In genomic region chr11:90309693-90310092, GRCh38 we compare ENCODE assay signal across 1 cellular context.
TF ChIP-seq lines count a peak whose summit lies in the region.

No MANE protein-coding gene starts in this region.

TF ChIP-seq in HepG2, 621 proteins besides CTCF, POLR2A, EP300 and RAD21 (continued from another document):
- TF ChIP-seq KLF9 (CRISPR knock-in tag; IDR thresholded peaks at IDR 0.05; ENCODE audit: low read depth) (no peak), CENPX (CRISPR knock-in tag; IDR thresholded peaks at IDR 0.05) (no peak), ZSCAN30 (CRISPR knock-in tag; IDR thresholded peaks at IDR 0.05) (no peak), CEBPG (CRISPR knock-in tag; IDR thresholded peaks at IDR 0.05) (0 out of 2 replicates have a peak, but pooled peaks have one; percentile 12), NCOR1 (IDR thresholded peaks at IDR 0.05; ENCODE audit: borderline replicate concordance, low read length) (no peak), ZNF83 (CRISPR knock-in tag; IDR thresholded peaks at IDR 0.05; ENCODE audit: borderline replicate concordance) (no peak), FOXA3 (CRISPR knock-in tag; IDR thresholded peaks at IDR 0.05) (peak; percentile 16; the same call in 1 of the 2 replicates), HOXA3 (CRISPR knock-in tag; IDR thresholded peaks at IDR 0.05) (no peak), TBX3 (IDR thresholded peaks at IDR 0.05; ENCODE audit: borderline replicate concordance) (no peak), ISX (CRISPR knock-in tag; conservative IDR thresholded peaks at IDR 0.05) (no peak)
